Comparison of ENCODE assay signal across 22 cellular contexts in genomic region chr1:172627702-172628101, GRCh38. TPM values are rescaled to one million over a fixed set of nuclear protein-coding genes. Genes with fewer than 3 reads are reported as not detected.
DNase-seq lines count a peak whose midpoint lies in the region; ATAC-seq and TF ChIP-seq lines count a peak whose summit lies in the region.
"Had no signal": no experiment of that assay in that cellular context is flagged by ENCODE, and none has a peak within 500 bp of the region (broad histone marks: within the 10 kb centered on the region; RNA-seq: fewer than 3 reads in every experiment).

No MANE protein-coding gene starts in this region.

- H3K36me3 Mint-ChIP-seq in activated naive CD4-positive, alpha-beta T cell treated with anti-CD3 and anti-CD28 coated beads, Interleukin-2, amount 50 U/mL, for 24 hours, result no peaks in the 10 kb centered on the region
- H3K36me3 Mint-ChIP-seq in Caco-2 (ENCODE audit: insufficient read depth, unreplicated experiment), result peaks cover 6% of the 10 kb centered on the region

- H3K27ac ChIP-seq in PC-9, result no peak overlapping the region
- H3K27ac ChIP-seq in mesendoderm (ENCODE audit: low read depth, low read length), result no peak overlapping the region
- H3K27ac ChIP-seq in PC-3 (ENCODE audit: low read length), result no peak overlapping the region
- H3K27ac ChIP-seq: heart left ventricle, HL-60 had no signal

- intact Hi-C loops in PC-9 (cut with micrococcal nuclease; ENCODE audit: unreplicated experiment), result no loop called here
- intact Hi-C loops in PC-3 (cut with micrococcal nuclease), result no loop called here
- intact Hi-C loops in Caco-2 (cut with micrococcal nuclease; ENCODE audit: unreplicated experiment), result loop anchor here (5.0 kb wide), 1 partner anchor 90 kb away; no protein-coding TSS in a partner anchor

- H3K79me1 ChIP-seq in mesendoderm (ENCODE audit: low read length), result no peaks in the 10 kb centered on the region

- H3K9ac ChIP-seq in mesendoderm (ENCODE audit: low read length) (no peak overlapping the region), PC-3 (ENCODE audit: low read length) (no peak overlapping the region)

- ATAC-seq in PC-3, result no peak
- ATAC-seq: heart left ventricle had no signal

- BruUV-seq in PC-9 (replicated peaks; lab: Mats Ljungman, UMichigan), result no TSS peak
- no TSS peak for BruUV-seq in PC-3 (replicated peaks; lab: Mats Ljungman, UMichigan)
- no TSS peak for BruUV-seq in Caco-2 (replicated peaks; lab: Mats Ljungman, UMichigan)

- H3K36me3 ChIP-seq in PC-9 (ENCODE audit: low read depth) (no peaks in the 10 kb centered on the region), mesendoderm (ENCODE audit: control insufficient read depth, insufficient read depth, low read length) (no peaks in the 10 kb centered on the region), PC-3 (ENCODE audit: low read depth, low read length) (no peaks in the 10 kb centered on the region), Caco-2 (ENCODE audit: control insufficient read depth, insufficient read depth, low read length) (no peaks in the 10 kb centered on the region)
- H3K36me3 ChIP-seq: heart left ventricle had no signal

- POLR2A ChIA-PET in PC-9 (lab: Charles Lee; ENCODE audit: unreplicated experiment), result no interaction called here
- POLR2A ChIA-PET in PC-3 (lab: Charles Lee; ENCODE audit: unreplicated experiment), result no interaction called here
- POLR2A ChIA-PET in Caco-2 (lab: Charles Lee), result no interaction called here

- H3K27me3 ChIP-seq in PC-9 (ENCODE audit: insufficient read depth, low read depth), result no peaks in the 10 kb centered on the region
- H3K27me3 ChIP-seq in mesendoderm (ENCODE audit: insufficient read depth, low read length, poor library complexity), result no peaks in the 10 kb centered on the region
- no peaks in the 10 kb centered on the region for H3K27me3 ChIP-seq in PC-3 (ENCODE audit: low read length)
- no peaks in the 10 kb centered on the region for H3K27me3 ChIP-seq in Caco-2 (replicated peaks; ENCODE audit: control insufficient read depth, insufficient read depth, low read length)
- H3K27me3 ChIP-seq: heart left ventricle had no signal

- TF ChIP-seq CTCF in PC-9 (conservative IDR thresholded peaks at IDR 0.05), result no peak
- no peak for TF ChIP-seq CTCF in PC-3 (conservative IDR thresholded peaks at IDR 0.05; ENCODE audit: low read depth, low read length)
- TF ChIP-seq CTCF in Caco-2 (IDR thresholded peaks at IDR 0.05; ENCODE audit: insufficient read depth in 1 of 2, low read depth in 1 of 2, low read length in 1 of 2, severe bottlenecking in 1 of 2, unreplicated experiment in 1 of 2), result no peak

- DNase-seq in activated naive CD4-positive, alpha-beta T cell (lab: John Stamatoyannopoulos, UW), result no peak
- DNase-seq in PC-9, result no peak
- DNase-seq in mesendoderm, result no peak
- DNase-seq in PC-3, result no peak
- no peak for DNase-seq in KBM-7
- no peak for DNase-seq in Caco-2
- no peak for DNase-seq in UCSD-AML1 (lab: John Stamatoyannopoulos, UW; ENCODE audit: unreplicated experiment)
- DNase-seq: ACHN, DMS 273 treated with DMSO at 0.1 percent for 48 hours, heart left ventricle, NCI-H1092 treated with DMSO at 0.1 percent for 48 hours, NCI-H2029 treated with DMSO at 0.1 percent for 48 hours, NCI-H2227 treated with DMSO at 0.1 percent for 48 hours, occipital lobe, substantia nigra had no signal

- no peak overlapping the region for H3K56ac ChIP-seq in mesendoderm (ENCODE audit: low read length)

- peaks cover 3% of the 10 kb centered on the region; the same call in 1 of the 2 replicates for H3F3A ChIP-seq in PC-9 (ENCODE audit: insufficient read depth, low read depth)
- H3F3A ChIP-seq in PC-3 (ENCODE audit: low read length, unreplicated experiment), result no peaks in the 10 kb centered on the region

- H3K79me2 ChIP-seq in PC-9 (ENCODE audit: low read depth), result no peaks in the 10 kb centered on the region
- H3K79me2 ChIP-seq in mesendoderm (ENCODE audit: control insufficient read depth, insufficient read depth, low read length), result no peaks in the 10 kb centered on the region
- no peaks in the 10 kb centered on the region for H3K79me2 ChIP-seq in PC-3 (ENCODE audit: low read length)

- in situ Hi-C loops in KBM-7 (cut with MboI; ENCODE audit: low pct_unique_long_range_greater_than_20kb, low sequenced_read_pairs), result no loop called here

- H2BK5ac ChIP-seq in mesendoderm (ENCODE audit: low read length), result no peak overlapping the region

- H3K9me3 Mint-ChIP-seq in activated naive CD4-positive, alpha-beta T cell treated with anti-CD3 and anti-CD28 coated beads, Interleukin-2, amount 50 U/mL, for 24 hours, result no peaks in the 10 kb centered on the region
- peaks cover 47% of the 10 kb centered on the region for H3K9me3 Mint-ChIP-seq in Caco-2 (ENCODE audit: unreplicated experiment)

- H4K20me1 ChIP-seq in PC-9 (ENCODE audit: insufficient read depth), result no peaks in the 10 kb centered on the region
- no peaks in the 10 kb centered on the region for H4K20me1 ChIP-seq in PC-3 (ENCODE audit: low read length)

- H4K5ac ChIP-seq in mesendoderm (ENCODE audit: low read length), result no peak overlapping the region

- H3K4ac ChIP-seq in mesendoderm (ENCODE audit: low read depth, low read length), result peak overlapping the region; percentile 31

- no peak overlapping the region for H2BK120ac ChIP-seq in mesendoderm (ENCODE audit: low read depth, low read length)

- H3K4me3 Mint-ChIP-seq in activated naive CD4-positive, alpha-beta T cell treated with anti-CD3 and anti-CD28 coated beads, Interleukin-2, amount 50 U/mL, for 24 hours, result peak overlapping the region; percentile 36
- H3K4me3 Mint-ChIP-seq in Caco-2 (ENCODE audit: unreplicated experiment), result no peak overlapping the region

- H2AK5ac ChIP-seq in mesendoderm (ENCODE audit: low read length), result no peak overlapping the region

- H3K9me2 ChIP-seq in PC-9 (ENCODE audit: insufficient read depth) (no peaks in the 10 kb centered on the region), PC-3 (replicated peaks; ENCODE audit: low read length) (no peaks in the 10 kb centered on the region)

- H3K4me3 ChIP-seq in PC-9 (no peak overlapping the region), mesendoderm (ENCODE audit: low read length) (no peak overlapping the region), PC-3 (ENCODE audit: low read length) (no peak overlapping the region), Caco-2 (ENCODE audit: low read depth, low read length) (no peak overlapping the region)
- H3K4me3 ChIP-seq: heart left ventricle had no signal

- H3K4me2 ChIP-seq in PC-9 (no peak overlapping the region), mesendoderm (ENCODE audit: low read length) (no peak overlapping the region), PC-3 (ENCODE audit: low read length) (no peak overlapping the region)

- no CpG with 5 or more reads among the region's 3 CpGs for WGBS in mesendoderm (ENCODE audit: extremely low coverage, insufficient coverage, low lambda C conversion rate)

- H3K9me3 ChIP-seq in PC-9 (ENCODE audit: insufficient read depth, low read depth) (peaks cover 9% of the 10 kb centered on the region), PC-3 (ENCODE audit: low read length) (0 out of 2 replicates have a peak, but pooled peaks cover 8% of the 10 kb centered on the region), Caco-2 (no peaks in the 10 kb centered on the region)

- H2BK15ac ChIP-seq in mesendoderm (replicated peaks; ENCODE audit: low read depth), result no peak overlapping the region

- H3K27ac Mint-ChIP-seq in activated naive CD4-positive, alpha-beta T cell treated with anti-CD3 and anti-CD28 coated beads, Interleukin-2, amount 50 U/mL, for 24 hours, result peak overlapping the region; percentile 53
- no peak overlapping the region for H3K27ac Mint-ChIP-seq in Caco-2 (ENCODE audit: unreplicated experiment)

- no peak overlapping the region for H3K23ac ChIP-seq in mesendoderm (ENCODE audit: low read length)

- 0 out of 2 replicates have a peak overlapping the region, but pooled peaks have one; percentile 1 for H2AFZ ChIP-seq in PC-9
- H2AFZ ChIP-seq in PC-3 (ENCODE audit: low read length), result no peak overlapping the region

- peaks cover 58% of the 10 kb centered on the region for H3K4me1 Mint-ChIP-seq in activated naive CD4-positive, alpha-beta T cell treated with anti-CD3 and anti-CD28 coated beads, Interleukin-2, amount 50 U/mL, for 24 hours
- H3K4me1 Mint-ChIP-seq in Caco-2 (ENCODE audit: low read depth, unreplicated experiment), result peaks cover 35% of the 10 kb centered on the region

- peaks cover 10% of the 10 kb centered on the region; the same call in 1 of the 2 replicates for H3K4me1 ChIP-seq in PC-9 (replicated peaks; ENCODE audit: insufficient read depth)
- no peaks in the 10 kb centered on the region for H3K4me1 ChIP-seq in mesendoderm (ENCODE audit: control insufficient read depth, low read depth, low read length)
- H3K4me1 ChIP-seq in PC-3 (ENCODE audit: insufficient read depth, low read length), result peaks cover 21% of the 10 kb centered on the region
- peaks cover 60% of the 10 kb centered on the region for H3K4me1 ChIP-seq in Caco-2
- H3K4me1 ChIP-seq: heart left ventricle had no signal

- no peak overlapping the region for H4K8ac ChIP-seq in mesendoderm (ENCODE audit: low read depth, low read length)

- H3K27me3 Mint-ChIP-seq in activated naive CD4-positive, alpha-beta T cell treated with anti-CD3 and anti-CD28 coated beads, Interleukin-2, amount 50 U/mL, for 24 hours, result no peaks in the 10 kb centered on the region
- no peaks in the 10 kb centered on the region for H3K27me3 Mint-ChIP-seq in Caco-2 (ENCODE audit: insufficient read depth, unreplicated experiment)

- CTCF ChIA-PET in PC-9 (lab: Charles Lee), result no interaction called here
- CTCF ChIA-PET in PC-3 (lab: Charles Lee), result no interaction called here
- CTCF ChIA-PET in Caco-2 (lab: Charles Lee), result no interaction called here

- H3K18ac ChIP-seq in mesendoderm (ENCODE audit: low read length), result no peak overlapping the region

RNA-seq across cellular contexts. Expression of gene FASLG, which starts 31.2 kb away (rescaled TPM):
- not detected in 2 replicates for total RNA-seq in PC-9 (2021)
- not detected for polyA plus RNA-seq in mesendoderm (2013, experiment 1 of 2)
- polyA plus RNA-seq in mesendoderm (2013, experiment 2 of 2), result 0.03 TPM
- total RNA-seq in PC-3 (2014; rRNA removed), result 0.04 TPM in 1 of 2 replicates, not detected in the other
- total RNA-seq in Caco-2 (2022), result not detected in 2 replicates
- total RNA-seq: cerebellum, epithelial cell of proximal tubule, lung microvascular endothelial cell, myocyte, occipital lobe had no signal
- polyA plus RNA-seq: BJ, heart left ventricle had no signal
